ENCODE assay signal across 11 cellular contexts in genomic region chr11:7579226-7579825, GRCh38.
DNase-seq lines count a peak whose midpoint lies in the region; ATAC-seq, FAIRE-seq and TF ChIP-seq lines count a peak whose summit lies in the region.
"Had no signal": no experiment of that assay in that cellular context is flagged by ENCODE, and none has a peak within 500 bp of the region (broad histone marks: within the 10 kb centered on the region; RNA-seq: fewer than 3 reads in every experiment).

No MANE protein-coding gene starts in this region.

- H3K9me3 ChIP-seq in K562 (replicated peaks; ENCODE audit: control insufficient read depth, insufficient read depth, low read depth, low read length): no peaks in the 10 kb centered on the region
- no peaks in the 10 kb centered on the region for H3K9me3 ChIP-seq in hepatocyte (ENCODE audit: low read depth)
- no peaks in the 10 kb centered on the region for H3K9me3 ChIP-seq in thoracic aorta
- H3K9me3 ChIP-seq: left lung had no signal

- H4K20me1 ChIP-seq in K562 (replicated peaks; ENCODE audit: control insufficient read depth, insufficient read depth, low read length) (no peaks in the 10 kb centered on the region), hepatocyte (ENCODE audit: insufficient read depth, poor library complexity, severe bottlenecking) (no peaks in the 10 kb centered on the region)

- H2AFZ ChIP-seq in K562 (ENCODE audit: low read depth, low read length) (no peak overlapping the region), hepatocyte (no peak overlapping the region)

- no peak for TF ChIP-seq EP300 in K562 (IDR thresholded peaks at IDR 0.05; ENCODE audit: low read length)

- CTCF ChIA-PET in K562 (lab: Yijun Ruan, JAX; ENCODE audit: low intra/inter-chr PET ratio): no interaction called here

- TF ChIP-seq RAD21 in K562 (CRISPR knock-in tag; conservative IDR thresholded peaks at IDR 0.05 in 1 of 2, IDR thresholded peaks at IDR 0.05 in 1 of 2): no peak

- POLR2A ChIA-PET in K562 (lab: Yijun Ruan, JAX): no interaction called here

- H3K36me3 ChIP-seq in K562 (ENCODE audit: control insufficient read depth, insufficient read depth, low read length): no peaks in the 10 kb centered on the region
- no peaks in the 10 kb centered on the region for H3K36me3 ChIP-seq in hepatocyte (replicated peaks; ENCODE audit: insufficient read depth, low read depth)
- H3K36me3 ChIP-seq in thoracic aorta: no peaks in the 10 kb centered on the region
- H3K36me3 ChIP-seq: left lung had no signal

- peak; percentile 41 for ATAC-seq in GM21723 (IDR thresholded peaks at IDR 0.05; ENCODE audit: unreplicated experiment)
- ATAC-seq in K562: no peak
- ATAC-seq in thoracic aorta (ENCODE audit: insufficient number of reproducible peaks, low FRiP score, low read depth): no peak
- no peak for ATAC-seq in HG03280 (IDR thresholded peaks at IDR 0.05; ENCODE audit: unreplicated experiment)
- ATAC-seq in HG02642 (IDR thresholded peaks at IDR 0.05; ENCODE audit: poor library complexity, unreplicated experiment): no peak
- ATAC-seq: activated naive CD4-positive, alpha-beta T cell treated with anti-CD3 and anti-CD28 coated beads, Interleukin-2, amount 50 U/mL, for 72 hours; left lung had no signal

- TF ChIP-seq POLR2A in K562 (conservative IDR thresholded peaks at IDR 0.05): no peak

- no peak for TF ChIP-seq CTCF in K562 (IDR thresholded peaks at IDR 0.05 in 2 of 3, conservative IDR thresholded peaks at IDR 0.05 in 1 of 3; ENCODE audit: insufficient read depth in 2 of 3, low read depth in 1 of 3, low read length in 3 of 3)
- no peak for TF ChIP-seq CTCF in hepatocyte (IDR thresholded peaks at IDR 0.05; ENCODE audit: poor library complexity)
- TF ChIP-seq CTCF in thoracic aorta (IDR thresholded peaks at IDR 0.05): no peak

- no peak overlapping the region for H3K9ac ChIP-seq in K562 (ENCODE audit: insufficient read depth in 1 of 2, low read depth in 2 of 2, low read length in 2 of 2)

- no peak overlapping the region for H3K27ac ChIP-seq in K562 (ENCODE audit: extremely low read depth, low read depth, low read length)
- peak overlapping the region; percentile 99 for H3K27ac ChIP-seq in hepatocyte
- H3K27ac ChIP-seq in thoracic aorta: peak overlapping the region in 1 of 2 donors; percentile 91

- H3K9me1 ChIP-seq in K562 (ENCODE audit: control insufficient read depth, insufficient read depth, low read length): no peaks in the 10 kb centered on the region

- no peaks in the 10 kb centered on the region for H3K79me2 ChIP-seq in K562 (ENCODE audit: control insufficient read depth, insufficient read depth, low read length)
- peaks cover 72% of the 10 kb centered on the region for H3K79me2 ChIP-seq in hepatocyte

- no peak overlapping the region for H3K4me2 ChIP-seq in K562 (ENCODE audit: insufficient read depth, low read length)
- H3K4me2 ChIP-seq in hepatocyte: peak overlapping the region; percentile 81

- H3K9me2 ChIP-seq in hepatocyte (replicated peaks; ENCODE audit: insufficient read depth): no peaks in the 10 kb centered on the region

- H3K4me3 ChIP-seq in K562 (no peak overlapping the region), hepatocyte (no peak overlapping the region), thoracic aorta (peak overlapping the region; percentile 2)

- in situ Hi-C loops in K562 (cut with MboI): no loop called here

- intact Hi-C loops in K562 (cut with micrococcal nuclease): no loop called here

- 0% methylated on average over 1 of the region's 1 CpG for WGBS in K562 (ENCODE audit: insufficient coverage, low coverage, missing lambda C conversion rate)
- WGBS in hepatocyte (ENCODE audit: low lambda C conversion rate, missing lambda C conversion rate): 54% methylated on average over 1 of the region's 1 CpG

- no peak for FAIRE-seq in K562 (lab: Jason Lieb, UNC)

- DNase-seq in K562 (ENCODE audit: extremely low read depth in 1 of 4, low spot score in 3 of 4): no peak
- DNase-seq in hepatocyte (ENCODE audit: low spot score): no peak
- no peak for DNase-seq in thoracic aorta (ENCODE audit: low spot score)
- DNase-seq in kidney glomerular epithelial cell (lab: John Stamatoyannopoulos, UW): no peak
- DNase-seq: activated CD4-positive, alpha-beta T cell treated with anti-CD3 and anti-CD28 coated beads for 4 hours; DMS79; left lung had no signal

- peaks cover 6 to 20% of the 10 kb centered on the region in 2 experiments for H3K27me3 ChIP-seq in K562 (ENCODE audit: control insufficient read depth in 2 of 2, insufficient read depth in 2 of 2, low read length in 2 of 2)
- H3K27me3 ChIP-seq in hepatocyte: no peaks in the 10 kb centered on the region
- no peaks in the 10 kb centered on the region for H3K27me3 ChIP-seq in thoracic aorta (replicated peaks; ENCODE audit: insufficient read depth)

- no TSS peak for BruUV-seq in K562 (replicated peaks; lab: Mats Ljungman, UMichigan)

- H3K4me1 ChIP-seq in K562 (replicated peaks in 1 of 2; ENCODE audit: control insufficient read depth in 2 of 2, insufficient read depth in 2 of 2, low read length in 2 of 2): no peaks in the 10 kb centered on the region; a peak in 3 of 5 replicates
- peaks cover 49% of the 10 kb centered on the region for H3K4me1 ChIP-seq in hepatocyte (ENCODE audit: insufficient read depth)
- H3K4me1 ChIP-seq in thoracic aorta (ENCODE audit: control insufficient read depth in 1 of 2, low read depth in 2 of 2): peaks cover 34 to 83% of the 10 kb centered on the region in 2 donors

TF ChIP-seq in K562, 482 proteins besides CTCF, POLR2A, EP300 and RAD21:
- TF ChIP-seq RERE (CRISPR knock-in tag; IDR thresholded peaks at IDR 0.05; ENCODE audit: borderline replicate concordance): no peak
- no peak for TF ChIP-seq BRD9 (IDR thresholded peaks at IDR 0.05; ENCODE audit: low read depth, partially characterized antibody)
- TF ChIP-seq ZBTB33 (CRISPR knock-in tag; IDR thresholded peaks at IDR 0.05): no peak
- no peak for TF ChIP-seq CEBPG (CRISPR knock-in tag; IDR thresholded peaks at IDR 0.05)
- TF ChIP-seq CEBPG (tag; conservative IDR thresholded peaks at IDR 0.05 in 1 of 2, IDR thresholded peaks at IDR 0.05 in 1 of 2): 0 out of 4 replicates have a peak, but pooled peaks have one; percentile 15 to 19
